20 cellular contexts compared by ENCODE assay signal in the genomic region with DNA sequence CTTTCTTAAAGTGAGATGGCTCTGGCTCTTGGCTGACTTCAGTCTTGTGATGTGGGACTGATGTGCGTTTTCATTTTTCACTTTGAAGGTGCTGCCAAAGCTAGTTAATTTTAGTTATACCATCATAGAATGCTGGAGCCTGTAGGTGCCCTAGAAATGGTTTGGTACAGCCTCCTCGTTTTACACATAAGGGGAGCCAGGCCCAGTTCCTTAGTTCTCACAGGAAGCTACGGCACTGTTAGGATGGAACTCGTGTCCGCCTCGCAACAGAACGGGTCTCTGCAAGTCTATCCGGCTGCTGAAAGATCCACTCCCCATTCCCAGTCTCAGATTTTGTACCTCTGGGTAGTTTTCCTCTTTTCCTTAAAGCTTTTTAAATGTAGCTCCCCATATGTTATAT.
DNase-seq lines count a peak whose midpoint lies in the region; ATAC-seq and TF ChIP-seq lines count a peak whose summit lies in the region.
"Had no signal": no experiment of that assay in that cellular context is flagged by ENCODE, and none has a peak within 500 bp of the region (broad histone marks: within the 10 kb centered on the region; RNA-seq: fewer than 3 reads in every experiment).

No MANE protein-coding gene starts in this region.

- peaks cover 0 to 38% (median 15%) of the 10 kb centered on the region in 9 donors for H3K4me1 ChIP-seq in heart right ventricle
- H3K4me1 ChIP-seq in gastroesophageal sphincter: peaks cover 2 to 41% (median 5%) of the 10 kb centered on the region in 3 donors
- H3K4me1 ChIP-seq in rectal smooth muscle tissue (ENCODE audit: control insufficient read depth, insufficient read depth, low read length): no peaks in the 10 kb centered on the region
- H3K4me1 ChIP-seq: BLaER1 had no signal

- 61 to 81% methylated on average over 8 of the region's 8 CpGs for WGBS in heart right ventricle, 2 donors
- 53 to 76% methylated on average over 7 to 8 of the region's 8 CpGs for WGBS in gastroesophageal sphincter (ENCODE audit: low coverage in 1 of 2), 2 donors

- DNase-seq in heart right ventricle: no peak
- no peak for DNase-seq in Right ventricle myocardium inferior (ENCODE audit: missing footprints)
- DNase-seq in stimulated activated CD4-positive, alpha-beta T cell treated with anti-CD3 and anti-CD28 coated beads, Interleukin-2, amount 100 ng/mL, for 48 hours: no peak
- no peak for DNase-seq in GM13977 (ENCODE audit: low spot score)
- DNase-seq in NK-92 treated with Interleukin-12 subunit alpha and Interleukin-12 subunit beta, amount 100 ng/mL, for 24 hours (lab: John Stamatoyannopoulos, UW): no peak
- DNase-seq: CD4-positive, CD25-positive, alpha-beta regulatory T cell; DMS153; Karpas-422; NCI-H1092 treated with DMSO at 0.1 percent for 48 hours; NCI-H1436 treated with DMSO at 0.1 percent for 48 hours; NCI-H187 treated with DMSO at 0.1 percent for 48 hours; NCI-H2107; NCI-H446; NCI-H526; SHP77 treated with DMSO at 0.1 percent for 48 hours had no signal

- H3K36me3 ChIP-seq in heart right ventricle (no peaks in the 10 kb centered on the region), gastroesophageal sphincter (no peaks in the 10 kb centered on the region), rectal smooth muscle tissue (ENCODE audit: control insufficient read depth, insufficient read depth, low read length) (no peaks in the 10 kb centered on the region)
- H3K36me3 ChIP-seq: BLaER1 had no signal

- no peak for TF ChIP-seq POLR2A in gastroesophageal sphincter (IDR thresholded peaks at IDR 0.05)

- no peak overlapping the region for H3K9ac ChIP-seq in rectal smooth muscle tissue (ENCODE audit: low read length)
- H3K9ac ChIP-seq: BLaER1 had no signal

- ATAC-seq in heart right ventricle: peak in 5 of 8 donors; percentile 34 to 81 (median 62)
- ATAC-seq in Right ventricle myocardium inferior: no peak
- no peak for ATAC-seq in gastroesophageal sphincter
- ATAC-seq: HCT116 had no signal

- TF ChIP-seq EP300 in gastroesophageal sphincter (IDR thresholded peaks at IDR 0.05): no peak

- in situ Hi-C loops in GM13977 (cut with MboI; ENCODE audit: low pct_unique_long_range_greater_than_20kb, low sequenced_read_pairs, unreplicated experiment): no loop called here

- H3K9me3 ChIP-seq in heart right ventricle (no peaks in the 10 kb centered on the region), gastroesophageal sphincter (no peaks in the 10 kb centered on the region)
- H3K9me3 ChIP-seq: BLaER1 had no signal

- H3K4me3 ChIP-seq in heart right ventricle (no peak overlapping the region), gastroesophageal sphincter (no peak overlapping the region), rectal smooth muscle tissue (ENCODE audit: low read length) (no peak overlapping the region)
- H3K4me3 ChIP-seq: BLaER1 had no signal

- no peak for TF ChIP-seq CTCF in heart right ventricle (IDR thresholded peaks at IDR 0.05)
- no peak for TF ChIP-seq CTCF in gastroesophageal sphincter (IDR thresholded peaks at IDR 0.05)
- no peak for TF ChIP-seq CTCF in GM13977 (IDR thresholded peaks at IDR 0.05; ENCODE audit: extremely low read depth, insufficient read depth, missing control alignments)

- intact Hi-C loops in heart right ventricle (cut with DNase I) (no loop called here), Right ventricle myocardium inferior (cut with DNase I) (no loop called here)

- H3K27me3 ChIP-seq in heart right ventricle (no peaks in the 10 kb centered on the region), gastroesophageal sphincter (no peaks in the 10 kb centered on the region), rectal smooth muscle tissue (ENCODE audit: control insufficient read depth, insufficient read depth, low read length) (no peaks in the 10 kb centered on the region)
- H3K27me3 ChIP-seq: BLaER1 had no signal

- H3K27ac ChIP-seq in heart right ventricle (peak overlapping the region in 2 of 10 donors; percentile 6 to 55), gastroesophageal sphincter (peak overlapping the region; percentile 43 to 69 (median 54)), rectal smooth muscle tissue (ENCODE audit: low read depth, low read length) (peak overlapping the region; percentile 10)
- H3K27ac ChIP-seq: BLaER1, HL-60 had no signal

Comparison
In these comparisons a context has a peak if more than half of its experiments do, and no peak if none do; other contexts are left out.
1. ATAC-seq: peak in heart right ventricle (5 of 8); none in Right ventricle myocardium inferior (single experiment) and gastroesophageal sphincter (single experiment).